ENCODE assay signal across 22 cellular contexts in the genomic region with DNA sequence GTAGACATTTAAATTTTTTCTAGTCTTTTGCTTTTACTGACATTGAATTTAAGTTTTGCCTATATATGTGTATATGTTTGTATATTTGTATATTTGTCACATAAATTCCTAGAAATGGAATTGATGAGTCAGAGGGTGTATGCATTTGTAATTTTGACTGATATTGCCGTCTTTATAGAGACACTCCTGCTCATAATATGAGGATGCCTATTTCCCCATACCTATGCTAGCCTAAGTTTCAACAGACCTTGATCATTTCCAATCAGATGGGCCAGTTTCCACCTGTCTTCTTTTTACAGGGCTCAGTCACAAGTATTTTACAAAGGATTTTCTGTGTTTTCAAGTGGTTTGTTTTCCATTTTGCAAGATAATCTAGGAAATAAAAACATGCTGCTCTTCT. TPM values are rescaled to one million over a fixed set of nuclear protein-coding genes. Genes with fewer than 3 reads are reported as not detected.
A peak's percentile ranks its signal among the peaks of the same experiment; 100 is the strongest.
DNase-seq lines count a peak whose midpoint lies in the region; ATAC-seq, FAIRE-seq and TF ChIP-seq lines count a peak whose summit lies in the region.
"Had no signal": no experiment of that assay in that cellular context is flagged by ENCODE, and none has a peak within 500 bp of the region (broad histone marks: within the 10 kb centered on the region; RNA-seq: fewer than 3 reads in every experiment).

No MANE protein-coding gene starts in this region.

- no peak overlapping the region for H3K9ac ChIP-seq in IMR-90 (ENCODE audit: low read depth, low read length)
- no peak overlapping the region for H3K9ac ChIP-seq in endothelial cell of umbilical vein (replicated peaks; ENCODE audit: extremely low read depth, insufficient read depth, low read length)

- H3K36me3 ChIP-seq in Caco-2 (ENCODE audit: control insufficient read depth, insufficient read depth, low read length): no peaks in the 10 kb centered on the region
- peaks cover 3% of the 10 kb centered on the region; the same call in 1 of the 2 replicates for H3K36me3 ChIP-seq in IMR-90 (ENCODE audit: control insufficient read depth, insufficient read depth, low read length)
- H3K36me3 ChIP-seq in endothelial cell of umbilical vein (ENCODE audit: control insufficient read depth in 2 of 2, extremely low read depth in 1 of 2, insufficient read depth in 2 of 2, low read length in 2 of 2): no peaks in the 10 kb centered on the region
- no peaks in the 10 kb centered on the region for H3K36me3 ChIP-seq in mucosa of descending colon (ENCODE audit: low read depth)
- H3K36me3 ChIP-seq in CD8-positive, alpha-beta memory T cell (ENCODE audit: insufficient read depth, low read length): no peaks in the 10 kb centered on the region

- H3K4me1 ChIP-seq in Caco-2 (peaks cover 46% of the 10 kb centered on the region), IMR-90 (ENCODE audit: control insufficient read depth, insufficient read depth, low read length) (peaks cover 5% of the 10 kb centered on the region), endothelial cell of umbilical vein (ENCODE audit: control insufficient read depth, extremely low read depth, insufficient read depth, low read length) (peaks cover 13% of the 10 kb centered on the region), mucosa of descending colon (ENCODE audit: low read depth) (peaks cover 35% of the 10 kb centered on the region)
- peaks cover 2% of the 10 kb centered on the region for H3K4me1 ChIP-seq in CD8-positive, alpha-beta memory T cell (ENCODE audit: insufficient read depth, low read length)

- no peak overlapping the region for H3K4me2 ChIP-seq in IMR-90 (ENCODE audit: low read depth, low read length)
- no peak overlapping the region for H3K4me2 ChIP-seq in endothelial cell of umbilical vein (ENCODE audit: insufficient read depth, low read length)

- H2BK20ac ChIP-seq in IMR-90 (ENCODE audit: low read depth, low read length): no peak overlapping the region

- no CpG with 5 or more reads among the region's 1 CpG for WGBS in IMR-90 (ENCODE audit: extremely low coverage in 2 of 2, insufficient read length in 1 of 2), 2 experiments

- no peak for TF ChIP-seq CTCF in Caco-2 (IDR thresholded peaks at IDR 0.05; ENCODE audit: insufficient read depth in 1 of 2, low read depth in 1 of 2, low read length in 1 of 2, severe bottlenecking in 1 of 2, unreplicated experiment in 1 of 2)
- no peak for TF ChIP-seq CTCF in IMR-90 (conservative IDR thresholded peaks at IDR 0.05; ENCODE audit: low read depth, low read length)
- TF ChIP-seq CTCF in endothelial cell of umbilical vein (IDR thresholded peaks at IDR 0.05; ENCODE audit: extremely low read depth in 1 of 2, insufficient read depth in 1 of 2, low read depth in 1 of 2, low read length in 2 of 2): no peak
- no peak for TF ChIP-seq CTCF in mucosa of descending colon (IDR thresholded peaks at IDR 0.05)

- H3K79me1 ChIP-seq in IMR-90 (ENCODE audit: low read depth in 1 of 2, low read length in 2 of 2): peaks cover 12 to 56% of the 10 kb centered on the region in 2 experiments

- no peak overlapping the region for H3K14ac ChIP-seq in IMR-90 (replicated peaks; ENCODE audit: low read depth, low read length)

- no peak for TF ChIP-seq RAD21 in IMR-90 (IDR thresholded peaks at IDR 0.05; ENCODE audit: low read length)

- peaks cover 46% of the 10 kb centered on the region for H3K4me1 Mint-ChIP-seq in Caco-2 (ENCODE audit: low read depth, unreplicated experiment)
- H3K4me1 Mint-ChIP-seq in CD8-positive, alpha-beta memory T cell: peaks cover 5 to 33% (median 12%) of the 10 kb centered on the region in 3 donors

- BruUV-seq in Caco-2 (replicated peaks; lab: Mats Ljungman, UMichigan) (no TSS peak), IMR-90 (replicated peaks; lab: Mats Ljungman, UMichigan) (no TSS peak), endothelial cell of umbilical vein (replicated peaks; lab: Mats Ljungman, UMichigan) (no TSS peak)

- no peak overlapping the region for H3K18ac ChIP-seq in IMR-90 (ENCODE audit: low read depth, low read length)

- no peak for FAIRE-seq in endothelial cell of umbilical vein (lab: Jason Lieb, UNC)

- H3K36me3 Mint-ChIP-seq in Caco-2 (ENCODE audit: insufficient read depth, unreplicated experiment): peaks cover 26% of the 10 kb centered on the region
- peaks cover 0 to 2% (median 0%) of the 10 kb centered on the region in 3 donors for H3K36me3 Mint-ChIP-seq in CD8-positive, alpha-beta memory T cell

- H4K91ac ChIP-seq in IMR-90 (ENCODE audit: insufficient read depth, low read depth, low read length): no peak overlapping the region

- peaks cover 99% of the 10 kb centered on the region for H3K79me2 ChIP-seq in endothelial cell of umbilical vein (ENCODE audit: control insufficient read depth, insufficient read depth, low read length)

- no peak for TF ChIP-seq POLR2A in IMR-90 (IDR thresholded peaks at IDR 0.05; ENCODE audit: low read depth, low read length)
- no peak for TF ChIP-seq POLR2A in endothelial cell of umbilical vein (IDR thresholded peaks at IDR 0.05; ENCODE audit: low read depth, low read length)

- H2BK5ac ChIP-seq in IMR-90 (ENCODE audit: low read depth, low read length, poor library complexity, severe bottlenecking): no peak overlapping the region

- H2AK5ac ChIP-seq in IMR-90 (ENCODE audit: low read depth, low read length): no peak overlapping the region

- H2AFZ ChIP-seq in IMR-90 (replicated peaks; ENCODE audit: low read length, poor library complexity): no peak overlapping the region
- no peak overlapping the region for H2AFZ ChIP-seq in endothelial cell of umbilical vein (ENCODE audit: low read depth, low read length)
- H2AFZ ChIP-seq: GM23338 had no signal

- H3K4me3 ChIP-seq in Caco-2 (ENCODE audit: low read depth, low read length): no peak overlapping the region
- no peak overlapping the region for H3K4me3 ChIP-seq in IMR-90 (ENCODE audit: insufficient read depth, low read depth, low read length)
- no peak overlapping the region for H3K4me3 ChIP-seq in endothelial cell of umbilical vein (replicated peaks in 1 of 3; ENCODE audit: insufficient read depth in 1 of 3, low read depth in 1 of 3, low read length in 3 of 3)
- no peak overlapping the region for H3K4me3 ChIP-seq in mucosa of descending colon
- H3K4me3 ChIP-seq in CD8-positive, alpha-beta memory T cell (ENCODE audit: low read length): no peak overlapping the region
- H3K4me3 ChIP-seq: GM23338, SK-N-MC had no signal

- CTCF ChIA-PET in Caco-2 (lab: Charles Lee) (no interaction called here), IMR-90 (lab: Yijun Ruan, JAX) (no interaction called here), endothelial cell of umbilical vein (lab: Charles Lee) (no interaction called here)
- CTCF ChIA-PET in CD8-positive, alpha-beta memory T cell (lab: Charles Lee): no interaction called here

- no peaks in the 10 kb centered on the region for H3K9me3 Mint-ChIP-seq in Caco-2 (ENCODE audit: unreplicated experiment)
- no peaks in the 10 kb centered on the region for H3K9me3 Mint-ChIP-seq in CD8-positive, alpha-beta memory T cell
- H3K9me3 Mint-ChIP-seq: CD14-positive monocyte, GM23338 had no signal

- H3K27ac ChIP-seq in IMR-90 (ENCODE audit: insufficient read depth, low read length) (no peak overlapping the region), endothelial cell of umbilical vein (ENCODE audit: insufficient read depth, low read depth, low read length) (no peak overlapping the region)
- H3K27ac ChIP-seq in CD8-positive, alpha-beta memory T cell (ENCODE audit: low read depth, low read length): no peak overlapping the region
- H3K27ac ChIP-seq: RWPE1, SK-N-MC had no signal

- 0 out of 2 replicates have a peak overlapping the region, but pooled peaks have one; percentile 4 for H3K23ac ChIP-seq in IMR-90 (ENCODE audit: low read depth, low read length)

- no peak overlapping the region for H3K56ac ChIP-seq in IMR-90 (ENCODE audit: extremely low read depth, insufficient read depth, low read length)

- DNase-seq in Caco-2 (no peak), IMR-90 (no peak), endothelial cell of umbilical vein (ENCODE audit: low read depth, low spot score) (no peak), mucosa of descending colon (no peak), A172 (ENCODE audit: low spot score) (no peak)
- no peak for DNase-seq in activated CD4-positive, alpha-beta T cell treated with anti-CD3 and anti-CD28 coated beads for 48 hours
- no peak for DNase-seq in CD8-positive, alpha-beta memory T cell
- DNase-seq: ACHN, AML-193, DMS79 treated with DMSO at 0.1 percent for 48 hours, KG1, NCI-H1048, NCI-H1436 treated with DMSO at 0.1 percent for 48 hours, NCI-H2081, NCI-H510A, NCI-H774 had no signal

- intact Hi-C loops in Caco-2 (cut with micrococcal nuclease; ENCODE audit: unreplicated experiment): no loop called here
- intact Hi-C loops in IMR-90 (cut with micrococcal nuclease): no loop called here
- intact Hi-C loops in endothelial cell of umbilical vein (cut with micrococcal nuclease): no loop called here
- intact Hi-C loops in mucosa of descending colon (cut with DNase I, micrococcal nuclease): no loop called here

- no peak overlapping the region for H2AK9ac ChIP-seq in IMR-90 (replicated peaks; ENCODE audit: low read depth, low read length, poor library complexity)

- no peak overlapping the region for H2BK120ac ChIP-seq in IMR-90 (ENCODE audit: low read depth, low read length)

- H3K4ac ChIP-seq in IMR-90 (ENCODE audit: low read depth, low read length): no peak overlapping the region

- H3K27ac Mint-ChIP-seq in Caco-2 (ENCODE audit: unreplicated experiment): peak overlapping the region; percentile 68
- no peak overlapping the region for H3K27ac Mint-ChIP-seq in CD8-positive, alpha-beta memory T cell
- H3K27ac Mint-ChIP-seq: CD14-positive monocyte had no signal

- peaks cover 36% of the 10 kb centered on the region for H4K20me1 ChIP-seq in IMR-90 (ENCODE audit: insufficient read depth, low read length)
- H4K20me1 ChIP-seq in endothelial cell of umbilical vein (replicated peaks; ENCODE audit: control insufficient read depth, extremely low read depth, insufficient read depth, low read length): no peaks in the 10 kb centered on the region

- H3K9me1 ChIP-seq in IMR-90 (ENCODE audit: insufficient read depth, low read length) (peaks cover 11% of the 10 kb centered on the region), endothelial cell of umbilical vein (replicated peaks; ENCODE audit: control insufficient read depth, extremely low read depth, insufficient read depth, low read length) (no peaks in the 10 kb centered on the region)

- in situ Hi-C loops in IMR-90 (cut with MboI; ENCODE audit: low sequenced_read_pairs): no loop called here

- H3K27me3 ChIP-seq in Caco-2 (replicated peaks; ENCODE audit: control insufficient read depth, insufficient read depth, low read length) (no peaks in the 10 kb centered on the region), IMR-90 (ENCODE audit: control insufficient read depth, insufficient read depth, low read length) (no peaks in the 10 kb centered on the region), endothelial cell of umbilical vein (ENCODE audit: control insufficient read depth in 2 of 2, insufficient read depth in 2 of 2, low read length in 2 of 2) (no peaks in the 10 kb centered on the region)
- H3K27me3 ChIP-seq in CD8-positive, alpha-beta memory T cell (ENCODE audit: insufficient read depth, low read length, poor library complexity, severe bottlenecking): no peaks in the 10 kb centered on the region

- H3K9me3 ChIP-seq in Caco-2: no peaks in the 10 kb centered on the region
- H3K9me3 ChIP-seq in IMR-90 (ENCODE audit: control insufficient read depth, insufficient read depth, low read length): no peaks in the 10 kb centered on the region
- H3K9me3 ChIP-seq in endothelial cell of umbilical vein (replicated peaks; ENCODE audit: control insufficient read depth, insufficient read depth, low read length): no peaks in the 10 kb centered on the region
- no peaks in the 10 kb centered on the region for H3K9me3 ChIP-seq in mucosa of descending colon
- H3K9me3 ChIP-seq in CD8-positive, alpha-beta memory T cell (ENCODE audit: low read length): no peaks in the 10 kb centered on the region

- no peak for ATAC-seq in IMR-90 (ENCODE audit: low read depth)
- peak; percentile 61 for ATAC-seq in mucosa of descending colon
- no peak for ATAC-seq in GM18511 (IDR thresholded peaks at IDR 0.05; ENCODE audit: unreplicated experiment)
- ATAC-seq: GM23338 had no signal

- H2BK15ac ChIP-seq in IMR-90 (ENCODE audit: low read depth, low read length): no peak overlapping the region

- H3K4me3 Mint-ChIP-seq in Caco-2 (ENCODE audit: unreplicated experiment): no peak overlapping the region
- no peak overlapping the region for H3K4me3 Mint-ChIP-seq in CD8-positive, alpha-beta memory T cell
- H3K4me3 Mint-ChIP-seq: CD14-positive monocyte, GM23338 had no signal

- H4K5ac ChIP-seq in IMR-90 (ENCODE audit: low read depth, low read length): no peak overlapping the region

- H3K27me3 Mint-ChIP-seq in Caco-2 (ENCODE audit: insufficient read depth, unreplicated experiment): no peaks in the 10 kb centered on the region
- no peaks in the 10 kb centered on the region for H3K27me3 Mint-ChIP-seq in CD8-positive, alpha-beta memory T cell

- POLR2A ChIA-PET in Caco-2 (lab: Charles Lee) (no interaction called here), IMR-90 (lab: Charles Lee; ENCODE audit: unreplicated experiment) (no interaction called here), endothelial cell of umbilical vein (lab: Charles Lee) (interaction anchor here (0.5 kb wide), 1 partner anchor 11 kb away, joined by 3 read pairs; a partner anchor contains a TSS)
- POLR2A ChIA-PET in CD8-positive, alpha-beta memory T cell (lab: Charles Lee): no interaction called here

- H4K8ac ChIP-seq in IMR-90 (ENCODE audit: low read depth in 2 of 2, low read length in 2 of 2): no peak overlapping the region

- dilution Hi-C loops in IMR-90 (cut with HindIII; ENCODE audit: low sequenced_read_pairs, unreplicated experiment) (no loop called here), endothelial cell of umbilical vein (cut with MboI; ENCODE audit: extremely low pct_ligation_motif_present, low sequenced_read_pairs) (no loop called here)

RNA-seq across cellular contexts. Expression of a gene that starts 10.8 kb away (rescaled TPM):
- total RNA-seq in Caco-2 (2022) (106 and 116 TPM in 2 replicates), IMR-90 (2012; rRNA removed) (159 and 188 TPM in 2 replicates), endothelial cell of umbilical vein (310 and 323 TPM in 2 replicates), mucosa of descending colon (100 to 1,000 TPM; 137 to 183 (median 160) TPM)
- polyA plus RNA-seq in IMR-90 (2012; rRNA removed) (96.5 and 98.9 TPM in 2 replicates), endothelial cell of umbilical vein (243 and 281 TPM in 2 replicates)
- polyA plus RNA-seq in IMR-90 (2012; cell fraction: cytosol; rRNA removed): 50.8 and 51.2 TPM in 2 replicates
- 53.9 and 106 TPM in 2 replicates for polyA plus RNA-seq in IMR-90 (2012; cell fraction: nucleus; rRNA removed; ENCODE audit: low replicate concordance)
- polyA plus RNA-seq in endothelial cell of umbilical vein (2011; cell fraction: cytosol; rRNA removed): 235 and 259 TPM in 2 replicates
- polyA plus RNA-seq in endothelial cell of umbilical vein (2011; cell fraction: nucleus; rRNA removed): 341 and 344 TPM in 2 replicates
- 152 and 183 TPM in 2 replicates for polyA plus RNA-seq in endothelial cell of umbilical vein (2012)
- polyA minus RNA-seq in endothelial cell of umbilical vein: 950 and 1,000 TPM in 2 replicates
- polyA minus RNA-seq in endothelial cell of umbilical vein (2011; cell fraction: cytosol; rRNA and poly(A)+ RNA removed): 25.4 TPM
- 1,523 and 1,740 TPM in 2 replicates for polyA minus RNA-seq in endothelial cell of umbilical vein (2011; cell fraction: nucleus; rRNA and poly(A)+ RNA removed)
- 14.1 and 17.5 TPM in 2 replicates for total RNA-seq in A172 (2014; rRNA removed; shearing (Covaris generic))
- total RNA-seq in CD8-positive, alpha-beta memory T cell: 10 to 100 TPM; 27.0 to 27.4 TPM
- 50.2 TPM for polyA plus RNA-seq in CD8-positive, alpha-beta memory T cell
- total RNA-seq: G401 had no signal
